18 cellular contexts compared by ENCODE assay signal in the genomic region with DNA sequence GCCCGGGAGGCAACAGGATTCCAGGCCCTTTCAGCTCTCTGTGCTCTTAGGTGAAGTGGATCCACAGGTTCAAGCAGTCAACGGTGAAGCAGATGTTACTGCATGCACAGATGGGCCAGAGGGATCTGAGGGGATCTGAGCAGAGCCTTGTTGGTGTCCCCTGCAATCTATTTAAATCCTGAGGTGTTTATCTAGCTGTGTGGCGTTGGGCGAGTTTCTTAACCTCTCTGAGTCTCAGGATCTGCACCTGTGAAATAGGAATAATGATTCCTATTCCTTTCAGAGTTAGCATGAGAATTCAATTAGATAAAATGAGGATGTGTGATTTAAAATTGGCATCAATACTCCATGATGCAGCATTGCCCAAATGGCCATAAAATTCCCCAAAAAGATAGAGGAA.
"Had no signal": no experiment of that assay in that cellular context is flagged by ENCODE, and none has a peak within 500 bp of the region (broad histone marks: within the 10 kb centered on the region; RNA-seq: fewer than 3 reads in every experiment).

No MANE protein-coding gene starts in this region.

- FAIRE-seq: frontal cortex, islet of Langerhans had no signal

- DNase-seq: cortex of kidney; dorsolateral prefrontal cortex; effector CD8-positive, alpha-beta T cell; heart left ventricle; hippocampal formation; mammary epithelial cell; mucosa of descending colon; naive thymus-derived CD8-positive, alpha-beta T cell; ovary; right cardiac atrium; stimulated activated CD4-positive, alpha-beta T cell treated with anti-CD3 and anti-CD28 coated beads, Interleukin-2, amount 100 ng/mL, for 48 hours; stimulated activated naive CD4-positive, alpha-beta T cell treated with Interleukin-2 at 50 U/mL for 16 hours; trophoblast cell; uterus had no signal

- H3K36me3 ChIP-seq: heart left ventricle, ovary, uterus had no signal

- H3K27ac ChIP-seq: dorsolateral prefrontal cortex, heart left ventricle, ovary, uterus had no signal

- H3K9me3 ChIP-seq: heart left ventricle, mucosa of descending colon, ovary, uterus had no signal

- H3K4me3 ChIP-seq: dorsolateral prefrontal cortex, heart left ventricle, mucosa of descending colon, ovary, smooth muscle cell, uterus had no signal

- ATAC-seq: heart left ventricle; left lobe of liver; mucosa of descending colon; naive thymus-derived CD8-positive, alpha-beta T cell; right cardiac atrium had no signal

- H3K27me3 ChIP-seq: ovary, uterus had no signal

- H3K4me1 ChIP-seq: uterus had no signal
